Comparison of ENCODE assay signal across 28 cellular contexts in the genomic region with DNA sequence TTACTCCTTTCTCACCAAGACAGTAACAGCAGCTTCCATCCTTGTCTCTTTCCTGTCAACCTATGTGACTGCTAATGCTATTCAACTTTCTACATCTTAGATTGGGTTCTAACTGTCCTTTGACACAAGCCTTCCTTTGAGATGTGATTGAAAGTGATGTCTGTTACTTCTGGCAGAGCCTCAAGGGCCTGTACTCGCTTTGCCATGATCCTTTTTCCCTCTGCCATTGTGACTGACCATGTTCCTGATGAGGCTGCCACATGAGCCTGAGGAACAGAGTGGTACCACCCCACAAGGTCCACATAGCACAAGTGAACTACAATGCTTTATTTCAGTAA.
DNase-seq lines count a peak whose midpoint lies in the region; ATAC-seq and TF ChIP-seq lines count a peak whose summit lies in the region.
"Had no signal": no experiment of that assay in that cellular context is flagged by ENCODE, and none has a peak within 500 bp of the region (broad histone marks: within the 10 kb centered on the region; RNA-seq: fewer than 3 reads in every experiment).

No MANE protein-coding gene starts in this region.

- H3K27ac ChIP-seq in BLaER1: no peak overlapping the region
- H3K27ac ChIP-seq: A549, SK-N-MC, upper lobe of right lung had no signal

- H3K4me1 Mint-ChIP-seq in effector memory CD8-positive, alpha-beta T cell (ENCODE audit: low read depth in 2 of 2): peaks cover 48 to 51% of the 10 kb centered on the region in 2 donors

- H3K27ac Mint-ChIP-seq in effector memory CD8-positive, alpha-beta T cell: peak overlapping the region; percentile 4 to 38
- H3K27ac Mint-ChIP-seq: activated T-cell treated with anti-CD3 and anti-CD28 coated beads, Interleukin-2, amount 50 U/mL, for 24 hours; memory B cell had no signal

- peaks cover 66% of the 10 kb centered on the region for H3K4me1 ChIP-seq in BLaER1
- peaks cover 63% of the 10 kb centered on the region for H3K4me1 ChIP-seq in Loucy (ENCODE audit: insufficient read depth, low read length, poor library complexity, severe bottlenecking)
- H3K4me1 ChIP-seq: BE2C, HAP-1 had no signal

- no peak overlapping the region for H3K4me3 ChIP-seq in BLaER1
- H3K4me3 ChIP-seq in Loucy (ENCODE audit: low read length, poor library complexity, severe bottlenecking): no peak overlapping the region
- H3K4me3 ChIP-seq: A549, HAP-1, SK-N-MC, upper lobe of right lung had no signal

- H3F3A ChIP-seq in Loucy (ENCODE audit: low read depth): no peaks in the 10 kb centered on the region

- no peaks in the 10 kb centered on the region for H3K36me3 Mint-ChIP-seq in effector memory CD8-positive, alpha-beta T cell (ENCODE audit: insufficient read depth)

- H4K20me1 ChIP-seq in BLaER1: no peaks in the 10 kb centered on the region
- H4K20me1 ChIP-seq in Loucy (ENCODE audit: insufficient read depth, low read length, poor library complexity, severe bottlenecking): no peaks in the 10 kb centered on the region

- H3K9me3 Mint-ChIP-seq in effector memory CD8-positive, alpha-beta T cell: peaks cover 7 to 8% of the 10 kb centered on the region in 2 donors

- peak overlapping the region; percentile 99 for H3K4me2 ChIP-seq in BLaER1
- no peak overlapping the region for H3K4me2 ChIP-seq in Loucy (ENCODE audit: low read depth, low read length, poor library complexity, severe bottlenecking)

- DNase-seq in effector memory CD8-positive, alpha-beta T cell: no peak
- DNase-seq in pons (ENCODE audit: low spot score) (peak; percentile 44), NCI-H1436 (lab: John Stamatoyannopoulos, UW) (no peak), NCI-H187 treated with DMSO at 0.1 percent for 48 hours (lab: John Stamatoyannopoulos, UW) (no peak)
- DNase-seq: activated CD8-positive, alpha-beta memory T cell treated with anti-CD3 and anti-CD28 coated beads for 24 hours; activated gamma-delta T cell treated with Interleukin-2 at 50 U/mL for 16 hours; activated T-cell treated with anti-CD3 and anti-CD28 coated beads, Interleukin-2, amount 50 U/mL, for 24 hours; BE2C; cortex of kidney; EL; glutamatergic neuron; IMR-90; NCI-H1105 treated with DMSO at 0.1 percent for 48 hours; NCI-H2081 treated with DMSO at 0.1 percent for 48 hours; NCI-H774; RPMI8226; stimulated activated CD4-positive, alpha-beta T cell treated with anti-CD3 and anti-CD28 coated beads, Interleukin-4, amount 100 ng/mL, for 4 hours; stimulated activated naive CD4-positive, alpha-beta T cell treated with Interleukin-2 at 50 U/mL for 16 hours; T-helper 2 cell; upper lobe of right lung had no signal

- H2AFZ ChIP-seq in Loucy (ENCODE audit: low read length): no peak overlapping the region

- H3K27me3 ChIP-seq in BLaER1: no peaks in the 10 kb centered on the region
- no peaks in the 10 kb centered on the region for H3K27me3 ChIP-seq in Loucy (ENCODE audit: insufficient read depth, low read length, poor library complexity, severe bottlenecking)
- H3K27me3 ChIP-seq: BE2C, upper lobe of right lung had no signal

- H3K4me3 Mint-ChIP-seq in effector memory CD8-positive, alpha-beta T cell: peak overlapping the region; percentile 12 to 13
- H3K4me3 Mint-ChIP-seq: activated T-cell treated with anti-CD3 and anti-CD28 coated beads, Interleukin-2, amount 50 U/mL, for 24 hours; memory B cell had no signal

- no peaks in the 10 kb centered on the region for H3K27me3 Mint-ChIP-seq in effector memory CD8-positive, alpha-beta T cell
- H3K27me3 Mint-ChIP-seq: activated T-cell treated with anti-CD3 and anti-CD28 coated beads, Interleukin-2, amount 50 U/mL, for 24 hours had no signal

- H3K9ac ChIP-seq in BLaER1 (no peak overlapping the region), Loucy (ENCODE audit: low read depth, low read length, poor library complexity, severe bottlenecking) (peak overlapping the region; percentile 30)

- no peaks in the 10 kb centered on the region for H3K79me2 ChIP-seq in Loucy (ENCODE audit: insufficient read depth, low read length)

- ATAC-seq in effector memory CD8-positive, alpha-beta T cell (replicated peaks): no peak
- ATAC-seq in GM21619 (IDR thresholded peaks at IDR 0.05; ENCODE audit: unreplicated experiment) (no peak), GM19463 (IDR thresholded peaks at IDR 0.05; ENCODE audit: unreplicated experiment) (no peak)
- ATAC-seq: A549, upper lobe of right lung had no signal

- peaks cover 9% of the 10 kb centered on the region; the same call in 1 of the 2 replicates for H3K36me3 ChIP-seq in BLaER1
- H3K36me3 ChIP-seq in Loucy (ENCODE audit: insufficient read depth, low read length): no peaks in the 10 kb centered on the region
- H3K36me3 ChIP-seq: BE2C, HAP-1, upper lobe of right lung had no signal

- H3K9me3 ChIP-seq in BLaER1 (peaks cover 39% of the 10 kb centered on the region), Loucy (ENCODE audit: insufficient read depth, low read depth, low read length) (peaks cover 12% of the 10 kb centered on the region; the same call in 1 of the 2 replicates)
- H3K9me3 ChIP-seq: BE2C, upper lobe of right lung had no signal

- no peaks in the 10 kb centered on the region for H3K9me2 ChIP-seq in Loucy (replicated peaks; ENCODE audit: low read depth, low read length)

- TF ChIP-seq CTCF in Loucy (conservative IDR thresholded peaks at IDR 0.05; ENCODE audit: low read length): no peak
